8 cellular contexts compared by ENCODE assay signal in the genomic region with DNA sequence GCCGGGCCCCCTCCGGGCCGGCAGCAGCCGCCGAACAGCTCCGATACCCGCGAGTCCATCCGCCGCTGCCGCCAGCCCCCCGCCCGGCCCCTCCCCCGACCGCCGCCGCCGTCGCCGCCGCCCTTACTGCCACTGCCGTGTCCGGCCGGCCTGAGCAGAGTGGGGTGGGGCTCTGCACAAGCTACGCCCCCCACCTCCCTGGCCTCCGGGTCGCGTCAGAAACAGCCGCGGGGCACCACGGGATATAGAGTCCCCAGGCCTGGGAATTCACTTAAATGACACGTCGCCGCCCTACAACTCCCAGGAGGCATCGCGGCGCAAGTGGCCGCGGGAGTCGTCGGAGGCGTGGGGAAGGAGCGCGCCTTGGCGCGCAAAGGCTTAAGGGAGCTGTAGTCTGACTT. TPM values are rescaled to one million over a fixed set of nuclear protein-coding genes. Genes with fewer than 3 reads are reported as not detected.
DNase-seq lines count a peak whose midpoint lies in the region; ATAC-seq and TF ChIP-seq lines count a peak whose summit lies in the region.

A gene with protein sequence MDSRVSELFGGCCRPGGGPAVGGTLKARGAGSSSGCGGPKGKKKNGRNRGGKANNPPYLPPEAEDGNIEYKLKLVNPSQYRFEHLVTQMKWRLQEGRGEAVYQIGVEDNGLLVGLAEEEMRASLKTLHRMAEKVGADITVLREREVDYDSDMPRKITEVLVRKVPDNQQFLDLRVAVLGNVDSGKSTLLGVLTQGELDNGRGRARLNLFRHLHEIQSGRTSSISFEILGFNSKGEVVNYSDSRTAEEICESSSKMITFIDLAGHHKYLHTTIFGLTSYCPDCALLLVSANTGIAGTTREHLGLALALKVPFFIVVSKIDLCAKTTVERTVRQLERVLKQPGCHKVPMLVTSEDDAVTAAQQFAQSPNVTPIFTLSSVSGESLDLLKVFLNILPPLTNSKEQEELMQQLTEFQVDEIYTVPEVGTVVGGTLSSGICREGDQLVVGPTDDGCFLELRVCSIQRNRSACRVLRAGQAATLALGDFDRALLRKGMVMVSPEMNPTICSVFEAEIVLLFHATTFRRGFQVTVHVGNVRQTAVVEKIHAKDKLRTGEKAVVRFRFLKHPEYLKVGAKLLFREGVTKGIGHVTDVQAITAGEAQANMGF (minus strand): TSS at position 161 of the 401 bp plus-strand sequence. CDS start 102 bp downstream, at position 59.

- H3K27ac Mint-ChIP-seq in activated CD4-positive, alpha-beta T cell treated with anti-CD3 and anti-CD28 coated beads for 36 hours = peak within 1 kb of the TSS; percentile 100

- H3K4me3 Mint-ChIP-seq in activated CD4-positive, alpha-beta T cell treated with anti-CD3 and anti-CD28 coated beads for 36 hours = peak within 1 kb of the TSS; percentile 88

- TF ChIP-seq POLR2A in GM19193 (IDR thresholded peaks at IDR 0.05; ENCODE audit: extremely low read depth, insufficient read depth, insufficient read length) = peak; percentile 13

- POLR2A ChIA-PET in activated CD4-positive, alpha-beta T cell treated with anti-CD3 and anti-CD28 coated beads for 36 hours (lab: Charles Lee) = interaction anchor here (0.6 to 1.7 kb wide), 11 partner anchors 8 to 618 kb away, joined by 3 to 8 read pairs (median 4); a partner anchor contains a TSS

- CTCF ChIA-PET in activated CD4-positive, alpha-beta T cell treated with anti-CD3 and anti-CD28 coated beads for 36 hours (lab: Charles Lee) = interaction anchor here (0.6 to 1.2 kb wide), 9 partner anchors 11 to 239 kb away, joined by 3 to 8 read pairs (median 4); a partner anchor contains a TSS

- no peaks in the 10 kb centered on the region for H3K9me3 Mint-ChIP-seq in activated CD4-positive, alpha-beta T cell treated with anti-CD3 and anti-CD28 coated beads for 36 hours (ENCODE audit: low read depth)

- no peaks in the 10 kb centered on the region for H3K27me3 Mint-ChIP-seq in activated CD4-positive, alpha-beta T cell treated with anti-CD3 and anti-CD28 coated beads for 36 hours

- peak; percentile 96 for DNase-seq in AG20443 (ENCODE audit: low spot score)
- peak; percentile 98 for DNase-seq in NCI-H510A treated with DMSO at 0.1 percent for 48 hours (lab: John Stamatoyannopoulos, UW)
- DNase-seq in activated CD4-positive, alpha-beta T cell treated with anti-CD3 and anti-CD28 coated beads for 36 hours = peak; percentile 98
- peak; percentile 100 for DNase-seq in choroid plexus epithelial cell (ENCODE audit: low read depth)
- peak; percentile 99 for DNase-seq in kidney tubule cell (ENCODE audit: low spot score)
- peak; percentile 90 for DNase-seq in stimulated activated CD4-positive, alpha-beta T cell treated with anti-CD3 and anti-CD28 coated beads, Interleukin-1b, Interleukin-23, amount 100 ng/mL, for 4 hours (ENCODE audit: low read depth in 2 of 2)

- H3K36me3 Mint-ChIP-seq in activated CD4-positive, alpha-beta T cell treated with anti-CD3 and anti-CD28 coated beads for 36 hours (ENCODE audit: low read depth) = peaks cover 34% of the 10 kb centered on the region

- TF ChIP-seq CTCF in choroid plexus epithelial cell (conservative IDR thresholded peaks at IDR 0.05; ENCODE audit: low read depth, low read length) = no peak

- intact Hi-C loops in activated CD4-positive, alpha-beta T cell treated with anti-CD3 and anti-CD28 coated beads for 36 hours (cut with DNase I, micrococcal nuclease) = loop anchor here (1.0 to 5.0 kb wide), 12 partner anchors 52 to 617 kb away; a partner anchor contains a TSS

- H3K4me3 ChIP-seq in choroid plexus epithelial cell (ENCODE audit: low read depth, low read length) = peak within 1 kb of the TSS; percentile 93

- ATAC-seq in HG03439 (IDR thresholded peaks at IDR 0.05; ENCODE audit: unreplicated experiment) = peak; percentile 74
- peak; percentile 82 for ATAC-seq in activated CD4-positive, alpha-beta T cell treated with anti-CD3 and anti-CD28 coated beads for 36 hours

- peaks cover 31% of the 10 kb centered on the region for H3K4me1 Mint-ChIP-seq in activated CD4-positive, alpha-beta T cell treated with anti-CD3 and anti-CD28 coated beads for 36 hours

RNA-seq across cellular contexts. Expression of the gene that starts here (rescaled TPM):
- 10 to 100 TPM; 59.8 to 64.6 TPM for total RNA-seq in activated CD4-positive, alpha-beta T cell treated with anti-CD3 and anti-CD28 coated beads for 36 hours

Comparison
In these comparisons a context has a peak if more than half of its experiments do, and no peak if none do; other contexts are left out.
1. Peak in every context shown above with its lines: DNase-seq, ATAC-seq and H3K4me3 ChIP-seq.